In the genomic region with DNA sequence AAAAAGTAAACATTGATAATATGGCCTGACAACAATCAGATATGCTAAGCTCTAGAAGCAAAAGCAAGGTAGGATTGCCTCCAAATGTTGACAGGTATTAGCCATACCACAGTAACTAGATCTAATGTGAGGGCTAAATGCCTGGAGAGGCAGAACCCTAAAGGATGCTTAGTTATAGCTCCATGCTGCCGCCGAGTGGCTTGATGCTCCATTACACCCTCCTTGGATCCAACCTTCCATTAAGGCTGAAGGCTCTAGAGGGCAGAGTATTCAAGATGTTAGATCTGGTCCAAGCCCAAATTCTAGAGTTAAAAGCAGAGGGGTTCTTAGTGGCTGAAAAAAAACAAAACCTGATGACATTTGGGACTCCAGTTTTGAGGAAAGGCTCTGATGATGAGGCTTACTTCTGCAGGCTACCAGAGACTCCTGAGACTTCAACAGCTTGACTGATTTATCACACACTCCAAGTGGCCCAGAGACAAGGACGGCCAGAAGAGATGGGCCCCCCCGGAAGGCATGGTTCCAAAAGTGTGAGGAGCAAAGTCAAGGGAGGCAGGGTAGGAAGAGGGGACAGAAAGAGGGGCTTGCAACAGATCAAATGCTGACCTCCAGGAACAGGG, we compare ENCODE assay signal across 8 cellular contexts. TPM values are rescaled to one million over a fixed set of nuclear protein-coding genes. Genes with fewer than 3 reads are reported as not detected.
DNase-seq lines count a peak whose midpoint lies in the region; ATAC-seq and TF ChIP-seq lines count a peak whose summit lies in the region.

No MANE protein-coding gene starts in this region.

- H3K4me1 Mint-ChIP-seq in Calu3 (ENCODE audit: low read depth, unreplicated experiment) = peaks cover 6% of the 10 kb centered on the region

- H3K36me3 Mint-ChIP-seq in Calu3 (ENCODE audit: insufficient read depth, unreplicated experiment) = peaks cover 8% of the 10 kb centered on the region

- H3K4me3 ChIP-seq in Karpas-422 (ENCODE audit: low read length) = no peak overlapping the region

- H3K4me2 ChIP-seq in Karpas-422 (ENCODE audit: low read depth, low read length, poor library complexity, severe bottlenecking) = no peak overlapping the region

- no peak overlapping the region for H3K9ac ChIP-seq in Karpas-422 (ENCODE audit: low read length)

- intact Hi-C loops in Calu3 (cut with micrococcal nuclease; ENCODE audit: unreplicated experiment) = loop anchor here (1.0 to 5.0 kb wide), 2 partner anchors 74 to 319 kb away; a partner anchor contains a TSS
- intact Hi-C loops in posterior vena cava (cut with DNase I) = no loop called here

- no peaks in the 10 kb centered on the region for H3K27me3 ChIP-seq in Karpas-422 (ENCODE audit: low read length)

- BruUV-seq in Calu3 (replicated peaks; lab: Mats Ljungman, UMichigan) = no TSS peak

- H3K27me3 Mint-ChIP-seq in Calu3 (ENCODE audit: unreplicated experiment) = no peaks in the 10 kb centered on the region

- H3K9me3 ChIP-seq in Karpas-422 (ENCODE audit: low read length) = no peaks in the 10 kb centered on the region

- TF ChIP-seq CTCF in Calu3 (IDR thresholded peaks at IDR 0.05; ENCODE audit: unreplicated experiment) = peak; percentile 70

- peak; percentile 75 for ATAC-seq in GM21360 (IDR thresholded peaks at IDR 0.05; ENCODE audit: unreplicated experiment)

- no peaks in the 10 kb centered on the region for H3K79me2 ChIP-seq in Karpas-422 (ENCODE audit: low read length)

- H3K27ac Mint-ChIP-seq in Calu3 (ENCODE audit: unreplicated experiment) = no peak overlapping the region

- H3K36me3 ChIP-seq in Karpas-422 (ENCODE audit: insufficient read depth, low read length) = peaks cover 48% of the 10 kb centered on the region

- no peaks in the 10 kb centered on the region for H3K4me1 ChIP-seq in Karpas-422 (ENCODE audit: low read length)

- H3K9me3 Mint-ChIP-seq in Calu3 (ENCODE audit: low read depth, unreplicated experiment) = no peaks in the 10 kb centered on the region

- H3K27ac ChIP-seq in Karpas-422 (ENCODE audit: low read length) = no peak overlapping the region

- H3K4me3 Mint-ChIP-seq in Calu3 (ENCODE audit: low read depth, unreplicated experiment) = no peak overlapping the region

- CTCF ChIA-PET in Calu3 (lab: Charles Lee) = interaction anchor here (0.6 to 1.6 kb wide), 4 partner anchors 69 to 319 kb away, joined by 3 to 14 read pairs (median 4); a partner anchor contains a TSS

- peaks cover 28% of the 10 kb centered on the region for H4K20me1 ChIP-seq in Karpas-422 (ENCODE audit: insufficient read depth, low read depth, low read length)

- no peak overlapping the region for H2AFZ ChIP-seq in Karpas-422 (ENCODE audit: low read length)

- no peaks in the 10 kb centered on the region for H3K9me2 ChIP-seq in Karpas-422 (replicated peaks; ENCODE audit: insufficient read depth, low read length)

- DNase-seq in Calu3 (peak; percentile 61), Karpas-422 (peak; percentile 90), SIG-M5 treated with dmso at 0.1 percent for 504 hours (lab: John Stamatoyannopoulos, UW; ENCODE audit: unreplicated experiment) (peak; percentile 80), globus pallidus (ENCODE audit: low spot score) (peak; percentile 89), posterior vena cava (ENCODE audit: low spot score) (peak; percentile 88), NCI-H2029 treated with DMSO at 0.1 percent for 48 hours (lab: John Stamatoyannopoulos, UW) (no peak)
- DNase-seq in activated gamma-delta T cell treated with anti-CD3 and anti-CD28 coated beads, Interleukin-2, amount 50 U/mL, for 16 hours (ENCODE audit: low read depth) = peak; percentile 43

RNA-seq across cellular contexts. Expression of a gene that starts 21.8 kb away (rescaled TPM):
- total RNA-seq in Calu3 (2022) (not detected in 2 replicates), posterior vena cava (not detected)
- not detected in 2 replicates for total RNA-seq in Karpas-422 (2014; rRNA removed; shearing (Covaris generic); ENCODE audit: low replicate concordance)

RNA-seq across cellular contexts. Expression of a gene that starts 55.3 kb away (rescaled TPM):
- total RNA-seq in Calu3 (2022) (54.6 and 58.6 TPM in 2 replicates), posterior vena cava (10 to 100 TPM; 72.8 to 73.8 TPM)
- 352 and 415 TPM in 2 replicates for total RNA-seq in Karpas-422 (2014; rRNA removed; shearing (Covaris generic); ENCODE audit: low replicate concordance)
